ENCODE assay signal across 8 cellular contexts in genomic region chr7:33130184-33130583, GRCh38. TPM values are rescaled to one million over a fixed set of nuclear protein-coding genes. Genes with fewer than 3 reads are reported as not detected.
DNase-seq lines count a peak whose midpoint lies in the region; ATAC-seq and TF ChIP-seq lines count a peak whose summit lies in the region.

No MANE protein-coding gene starts in this region.

- TF ChIP-seq CTCF in ascending aorta (IDR thresholded peaks at IDR 0.05): no peak

- DNase-seq in stimulated activated naive CD8-positive, alpha-beta T cell treated with anti-CD3 and anti-CD28 coated beads, Interleukin-15, Interleukin-2, amounts not matched to agents 100 U/mL and 50 U/mL, for 24 hours: no peak
- DNase-seq in ascending aorta (ENCODE audit: low spot score in 2 of 2) (no peak), medulla oblongata (ENCODE audit: extremely low spot score) (peak; percentile 26)
- DNase-seq in stimulated activated CD8-positive, alpha-beta memory T cell treated with anti-CD3 and anti-CD28 coated beads, Interleukin-4, amount 100 ng/mL, for 48 hours: no peak

- H3K27me3 ChIP-seq in ascending aorta: no peaks in the 10 kb centered on the region

- peaks cover 13% of the 10 kb centered on the region for H3K4me1 Mint-ChIP-seq in stimulated activated naive CD8-positive, alpha-beta T cell treated with anti-CD3 and anti-CD28 coated beads, Interleukin-15, Interleukin-2, amounts not matched to agents 100 ng/mL and 50 ng/mL, for 24 hours (ENCODE audit: low read depth)

- H3K9me3 Mint-ChIP-seq in stimulated activated naive CD8-positive, alpha-beta T cell treated with anti-CD3 and anti-CD28 coated beads, Interleukin-15, Interleukin-2, amounts not matched to agents 100 ng/mL and 50 ng/mL, for 24 hours: peaks cover under 1% of the 10 kb centered on the region

- H3K4me1 ChIP-seq in ascending aorta: peaks cover 0 to 8% of the 10 kb centered on the region in 2 donors

- peaks cover 4% of the 10 kb centered on the region for H3K36me3 Mint-ChIP-seq in stimulated activated naive CD8-positive, alpha-beta T cell treated with anti-CD3 and anti-CD28 coated beads, Interleukin-15, Interleukin-2, amounts not matched to agents 100 ng/mL and 50 ng/mL, for 24 hours (ENCODE audit: low read depth)

- intact Hi-C loops in ascending aorta (cut with DNase I): no loop called here

- no peaks in the 10 kb centered on the region for H3K9me3 ChIP-seq in ascending aorta

- peak overlapping the region; percentile 82 for H3K27ac Mint-ChIP-seq in stimulated activated naive CD8-positive, alpha-beta T cell treated with anti-CD3 and anti-CD28 coated beads, Interleukin-15, Interleukin-2, amounts not matched to agents 100 ng/mL and 50 ng/mL, for 24 hours

- no peak for ATAC-seq in stimulated activated naive CD8-positive, alpha-beta T cell treated with anti-CD3 and anti-CD28 coated beads, Interleukin-15, Interleukin-2, amounts not matched to agents 100 U/mL and 50 U/mL, for 24 hours
- ATAC-seq in HG02588 (IDR thresholded peaks at IDR 0.05; ENCODE audit: unreplicated experiment) (no peak), GM18867 (IDR thresholded peaks at IDR 0.05; ENCODE audit: unreplicated experiment) (no peak), HG03196 (IDR thresholded peaks at IDR 0.05; ENCODE audit: unreplicated experiment) (no peak)

- no peaks in the 10 kb centered on the region for H3K27me3 Mint-ChIP-seq in stimulated activated naive CD8-positive, alpha-beta T cell treated with anti-CD3 and anti-CD28 coated beads, Interleukin-15, Interleukin-2, amounts not matched to agents 100 ng/mL and 50 ng/mL, for 24 hours

- H3K4me3 Mint-ChIP-seq in stimulated activated naive CD8-positive, alpha-beta T cell treated with anti-CD3 and anti-CD28 coated beads, Interleukin-15, Interleukin-2, amounts not matched to agents 100 ng/mL and 50 ng/mL, for 24 hours: peak overlapping the region; percentile 91

- no peak overlapping the region for H3K27ac ChIP-seq in ascending aorta

- peak overlapping the region; percentile 84 to 96 for H3K4me3 ChIP-seq in ascending aorta

- H3K36me3 ChIP-seq in ascending aorta: no peaks in the 10 kb centered on the region

RNA-seq across cellular contexts. Expression of gene BBS9, which starts 0.8 kb away (rescaled TPM):
- 23.3 TPM for total RNA-seq in ascending aorta

RNA-seq across cellular contexts. Expression of gene RP9, which starts 21.0 kb away (rescaled TPM):
- 2.8 TPM for total RNA-seq in ascending aorta
